8 cellular contexts compared by ENCODE assay signal in the genomic region with DNA sequence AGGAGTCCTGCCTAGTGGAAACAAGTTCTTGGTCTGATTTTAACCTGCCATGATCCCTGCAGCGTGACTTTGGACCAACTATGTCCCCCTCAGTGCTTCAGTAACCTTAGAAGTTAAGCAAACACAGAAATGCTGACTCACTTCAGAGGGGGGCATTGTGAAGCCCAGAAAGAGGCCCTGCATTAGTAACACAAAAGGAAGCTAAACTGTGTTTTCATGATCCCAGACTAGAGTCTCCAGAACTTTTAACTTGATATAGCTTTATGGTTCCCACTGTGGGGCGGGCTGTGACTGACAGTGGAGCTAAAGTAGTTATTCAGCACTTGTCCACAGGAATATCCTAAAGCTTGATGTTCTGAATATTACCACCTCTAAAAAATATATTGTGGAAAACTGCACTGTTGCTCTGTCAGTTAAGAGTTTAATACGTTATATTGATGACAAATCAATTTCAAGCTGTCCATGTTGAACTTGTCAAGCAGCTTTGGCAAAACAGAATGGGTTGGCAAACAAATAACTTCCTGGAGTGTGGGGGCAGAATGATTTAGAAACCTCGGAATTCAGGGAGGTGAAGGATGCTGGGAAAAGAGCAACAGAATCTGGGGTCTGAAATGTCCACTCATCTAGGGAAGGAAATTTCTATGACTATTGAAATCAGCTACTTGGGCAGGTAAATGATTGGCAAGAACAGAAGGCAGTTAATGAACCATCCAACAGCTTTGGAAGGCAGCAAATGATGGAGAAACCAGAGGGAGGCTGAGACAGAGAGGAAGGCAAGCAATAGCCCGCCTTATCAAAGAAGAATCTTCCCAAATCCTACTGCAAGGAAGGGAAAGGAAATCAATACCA.
DNase-seq lines count a peak whose midpoint lies in the region; ATAC-seq and TF ChIP-seq lines count a peak whose summit lies in the region.

No MANE protein-coding gene starts in this region.

- H3K36me3 Mint-ChIP-seq in WTC11, result no peaks in the 10 kb centered on the region

- H3K9me3 Mint-ChIP-seq in WTC11, result peaks cover 4% of the 10 kb centered on the region; the same call in 1 of the 2 replicates

- ATAC-seq in Right ventricle myocardium inferior (peak; percentile 49), WTC11 (peak; percentile 86), GM18517 (IDR thresholded peaks at IDR 0.05; ENCODE audit: unreplicated experiment) (no peak), HG02623 (IDR thresholded peaks at IDR 0.05; ENCODE audit: unreplicated experiment) (no peak), GM19467 (IDR thresholded peaks at IDR 0.05; ENCODE audit: unreplicated experiment) (no peak), HG03565 (IDR thresholded peaks at IDR 0.05; ENCODE audit: unreplicated experiment) (no peak)

- intact Hi-C loops in Right ventricle myocardium inferior (cut with DNase I) (no loop called here), cardiac septum (cut with DNase I) (no loop called here)

- peak overlapping the region; percentile 69 for H3K27ac Mint-ChIP-seq in WTC11

- peaks cover 15% of the 10 kb centered on the region for H3K27me3 Mint-ChIP-seq in WTC11 (ENCODE audit: low read depth)

- POLR2A ChIA-PET in WTC11 (lab: Charles Lee), result interaction anchor here (0.6 to 1.0 kb wide), 2 partner anchors 11 to 96 kb away, joined by 3 read pairs; no protein-coding TSS in a partner anchor

- CTCF ChIA-PET in WTC11 (lab: Charles Lee), result interaction anchor here (0.9 kb wide), 1 partner anchor 238 kb away, joined by 4 read pairs; no protein-coding TSS in a partner anchor

- no peak for TF ChIP-seq CTCF in WTC11 (IDR thresholded peaks at IDR 0.05)

- DNase-seq in Right ventricle myocardium inferior (ENCODE audit: missing footprints) (no peak), cardiac septum (ENCODE audit: low spot score) (no peak), WTC11 (ENCODE audit: low spot score) (peak; percentile 27), islet precursor cell (peak; percentile 70)

- H3K4me1 Mint-ChIP-seq in WTC11, result peaks cover 40% of the 10 kb centered on the region

- H3K4me3 Mint-ChIP-seq in WTC11, result peak overlapping the region; percentile 10; the same call in 1 of the 2 replicates

TF ChIP-seq in WTC11, 78 proteins besides CTCF, POLR2A, EP300 and RAD21:
- TF ChIP-seq FOXP4 (CRISPR knock-in tag; IDR thresholded peaks at IDR 0.05) (peak; percentile 64; the same call in 1 of the 2 replicates), NFE2L1 (CRISPR knock-in tag; IDR thresholded peaks at IDR 0.05) (peak; percentile 99), SP1 (CRISPR knock-in tag; conservative IDR thresholded peaks at IDR 0.05) (0 out of 2 replicates have a peak, but pooled peaks have one; percentile 27), CDX4 (CRISPR knock-in tag; IDR thresholded peaks at IDR 0.05; ENCODE audit: borderline replicate concordance) (no peak)
TF ChIP-seq in WTC11: peak in this region for 3.

Comparison
In these comparisons a context has a peak if more than half of its experiments do, and no peak if none do; other contexts are left out.
1. ATAC-seq: peak in Right ventricle myocardium inferior (single experiment) and WTC11 (single experiment); none in GM18517 (single experiment), HG02623 (single experiment), GM19467 (single experiment) and HG03565 (single experiment).
2. DNase-seq: peak in WTC11 (single experiment) and islet precursor cell (single experiment); none in Right ventricle myocardium inferior (single experiment) and cardiac septum (single experiment).